1 cellular context compared by ENCODE assay signal in the genomic region with DNA sequence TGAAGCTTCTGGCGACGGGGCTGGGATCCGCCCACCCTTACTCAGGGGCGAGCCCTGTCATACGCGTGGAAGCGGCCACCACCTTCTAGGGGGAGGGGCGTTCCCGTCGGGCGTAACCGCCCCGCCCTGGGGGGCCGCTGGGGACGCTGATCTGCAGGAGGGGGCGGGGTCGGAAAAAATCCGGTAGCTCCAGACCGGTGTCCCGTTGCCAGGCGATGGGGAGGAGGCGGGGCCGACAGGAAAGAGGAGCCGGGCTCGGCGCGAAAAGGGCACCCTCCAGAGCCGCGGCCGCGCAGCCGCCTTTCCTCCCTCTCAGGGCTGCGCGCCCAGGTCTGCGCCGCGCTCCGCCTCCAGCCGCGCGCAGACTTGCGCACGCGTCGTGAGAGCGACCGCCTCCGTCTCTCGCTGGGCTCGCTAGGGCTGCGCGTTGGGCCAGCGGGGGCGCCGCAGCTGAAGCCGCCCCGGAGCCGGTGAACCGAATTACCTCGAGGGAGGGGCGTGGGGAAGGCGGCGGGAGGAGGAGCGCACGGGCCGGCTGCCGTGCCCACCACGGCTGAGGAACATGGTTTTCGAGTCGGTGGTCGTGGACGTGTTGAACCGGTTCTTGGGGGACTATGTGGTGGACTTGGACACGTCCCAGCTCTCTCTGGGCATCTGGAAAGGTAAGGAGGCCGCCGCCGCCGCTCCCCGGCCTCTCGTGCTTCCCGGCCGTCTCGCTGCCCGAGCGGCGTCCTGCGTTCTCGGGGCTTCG.
TF ChIP-seq lines count a peak whose summit lies in the region.

A gene (plus strand): TSS at position 392 of the 751 bp plus-strand sequence. CDS start 171 bp downstream, at position 563.

TF ChIP-seq in GM23338, 12 proteins besides CTCF, POLR2A, EP300 and RAD21 (continued from another document):
- TF ChIP-seq, protein P1, sequence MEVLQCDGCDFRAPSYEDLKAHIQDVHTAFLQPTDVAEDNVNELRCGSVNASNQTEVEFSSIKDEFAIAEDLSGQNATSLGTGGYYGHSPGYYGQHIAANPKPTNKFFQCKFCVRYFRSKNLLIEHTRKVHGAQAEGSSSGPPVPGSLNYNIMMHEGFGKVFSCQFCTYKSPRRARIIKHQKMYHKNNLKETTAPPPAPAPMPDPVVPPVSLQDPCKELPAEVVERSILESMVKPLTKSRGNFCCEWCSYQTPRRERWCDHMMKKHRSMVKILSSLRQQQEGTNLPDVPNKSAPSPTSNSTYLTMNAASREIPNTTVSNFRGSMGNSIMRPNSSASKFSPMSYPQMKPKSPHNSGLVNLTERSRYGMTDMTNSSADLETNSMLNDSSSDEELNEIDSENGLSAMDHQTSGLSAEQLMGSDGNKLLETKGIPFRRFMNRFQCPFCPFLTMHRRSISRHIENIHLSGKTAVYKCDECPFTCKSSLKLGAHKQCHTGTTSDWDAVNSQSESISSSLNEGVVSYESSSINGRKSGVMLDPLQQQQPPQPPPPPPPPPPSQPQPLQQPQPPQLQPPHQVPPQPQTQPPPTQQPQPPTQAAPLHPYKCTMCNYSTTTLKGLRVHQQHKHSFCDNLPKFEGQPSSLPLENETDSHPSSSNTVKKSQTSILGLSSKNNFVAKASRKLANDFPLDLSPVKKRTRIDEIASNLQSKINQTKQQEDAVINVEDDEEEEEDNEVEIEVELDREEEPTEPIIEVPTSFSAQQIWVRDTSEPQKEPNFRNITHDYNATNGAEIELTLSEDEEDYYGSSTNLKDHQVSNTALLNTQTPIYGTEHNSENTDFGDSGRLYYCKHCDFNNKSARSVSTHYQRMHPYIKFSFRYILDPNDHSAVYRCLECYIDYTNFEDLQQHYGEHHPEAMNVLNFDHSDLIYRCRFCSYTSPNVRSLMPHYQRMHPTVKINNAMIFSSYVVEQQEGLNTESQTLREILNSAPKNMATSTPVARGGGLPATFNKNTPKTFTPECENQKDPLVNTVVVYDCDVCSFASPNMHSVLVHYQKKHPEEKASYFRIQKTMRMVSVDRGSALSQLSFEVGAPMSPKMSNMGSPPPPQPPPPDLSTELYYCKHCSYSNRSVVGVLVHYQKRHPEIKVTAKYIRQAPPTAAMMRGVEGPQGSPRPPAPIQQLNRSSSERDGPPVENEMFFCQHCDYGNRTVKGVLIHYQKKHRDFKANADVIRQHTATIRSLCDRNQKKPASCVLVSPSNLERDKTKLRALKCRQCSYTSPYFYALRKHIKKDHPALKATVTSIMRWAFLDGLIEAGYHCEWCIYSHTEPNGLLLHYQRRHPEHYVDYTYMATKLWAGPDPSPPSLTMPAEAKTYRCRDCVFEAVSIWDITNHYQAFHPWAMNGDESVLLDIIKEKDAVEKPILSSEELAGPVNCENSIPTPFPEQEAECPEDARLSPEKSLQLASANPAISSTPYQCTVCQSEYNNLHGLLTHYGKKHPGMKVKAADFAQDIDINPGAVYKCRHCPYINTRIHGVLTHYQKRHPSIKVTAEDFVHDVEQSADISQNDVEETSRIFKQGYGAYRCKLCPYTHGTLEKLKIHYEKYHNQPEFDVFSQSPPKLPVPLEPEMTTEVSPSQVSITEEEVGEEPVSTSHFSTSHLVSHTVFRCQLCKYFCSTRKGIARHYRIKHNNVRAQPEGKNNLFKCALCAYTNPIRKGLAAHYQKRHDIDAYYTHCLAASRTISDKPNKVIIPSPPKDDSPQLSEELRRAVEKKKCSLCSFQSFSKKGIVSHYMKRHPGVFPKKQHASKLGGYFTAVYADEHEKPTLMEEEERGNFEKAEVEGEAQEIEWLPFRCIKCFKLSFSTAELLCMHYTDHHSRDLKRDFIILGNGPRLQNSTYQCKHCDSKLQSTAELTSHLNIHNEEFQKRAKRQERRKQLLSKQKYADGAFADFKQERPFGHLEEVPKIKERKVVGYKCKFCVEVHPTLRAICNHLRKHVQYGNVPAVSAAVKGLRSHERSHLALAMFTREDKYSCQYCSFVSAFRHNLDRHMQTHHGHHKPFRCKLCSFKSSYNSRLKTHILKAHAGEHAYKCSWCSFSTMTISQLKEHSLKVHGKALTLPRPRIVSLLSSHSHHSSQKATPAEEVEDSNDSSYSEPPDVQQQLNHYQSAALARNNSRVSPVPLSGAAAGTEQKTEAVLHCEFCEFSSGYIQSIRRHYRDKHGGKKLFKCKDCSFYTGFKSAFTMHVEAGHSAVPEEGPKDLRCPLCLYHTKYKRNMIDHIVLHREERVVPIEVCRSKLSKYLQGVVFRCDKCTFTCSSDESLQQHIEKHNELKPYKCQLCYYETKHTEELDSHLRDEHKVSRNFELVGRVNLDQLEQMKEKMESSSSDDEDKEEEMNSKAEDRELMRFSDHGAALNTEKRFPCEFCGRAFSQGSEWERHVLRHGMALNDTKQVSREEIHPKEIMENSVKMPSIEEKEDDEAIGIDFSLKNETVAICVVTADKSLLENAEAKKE (CRISPR knock-in tag; IDR thresholded peaks at IDR 0.05), result no peak
- TF ChIP-seq JUNB (IDR thresholded peaks at IDR 0.05; ENCODE audit: unreplicated experiment), result no peak
